21 cellular contexts compared by ENCODE assay signal in the genomic region with DNA sequence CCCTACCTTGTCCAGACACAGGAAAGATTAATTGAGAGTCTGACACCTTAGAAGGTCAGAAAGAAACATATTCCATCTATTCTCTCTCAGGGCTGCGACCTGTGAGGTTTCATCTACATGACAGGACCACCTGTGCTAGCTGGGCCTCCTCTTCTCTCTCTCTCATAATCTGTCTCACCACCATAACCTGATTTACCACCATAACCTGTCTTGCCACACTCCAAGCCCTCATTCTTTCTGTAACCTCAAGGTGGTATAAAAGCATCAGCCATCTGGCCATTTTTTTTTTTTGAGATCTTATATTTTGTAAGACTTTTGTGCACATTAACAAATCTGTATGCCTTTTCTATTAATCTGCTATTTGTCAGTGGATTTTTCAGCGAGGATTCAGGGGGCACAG.
DNase-seq lines count a peak whose midpoint lies in the region; ATAC-seq and TF ChIP-seq lines count a peak whose summit lies in the region.
"Had no signal": no experiment of that assay in that cellular context is flagged by ENCODE, and none has a peak within 500 bp of the region (broad histone marks: within the 10 kb centered on the region; RNA-seq: fewer than 3 reads in every experiment).

No MANE protein-coding gene starts in this region.

- TF ChIP-seq CTCF in GM23338 (conservative IDR thresholded peaks at IDR 0.05; ENCODE audit: low read depth in 2 of 2) (no peak), activated B cell treated with CpG ODN at 0.5 μM for 24 hours (IDR thresholded peaks at IDR 0.05) (no peak)

- DNase-seq in activated CD8-positive, alpha-beta memory T cell treated with anti-CD3 and anti-CD28 coated beads, Interleukin-2, amount 10 ng/mL, durations not matched to agents 7 days and 5 days: no peak
- no peak for DNase-seq in activated CD8-positive, alpha-beta memory T cell treated with anti-CD3 and anti-CD28 coated beads for 24 hours
- no peak for DNase-seq in GM23338 (ENCODE audit: low spot score)
- no peak for DNase-seq in activated B cell treated with CpG ODN at 0.5 μM for 24 hours
- no peak for DNase-seq in natural killer cell treated with Interleukin-12 subunit alpha and Interleukin-12 subunit beta and Interleukin-15 and Interleukin-18, amount 100 ng/mL, for 72 hours (ENCODE audit: low spot score)
- no peak for DNase-seq in cerebellar nuclear complex (lab: John Stamatoyannopoulos, UW)
- DNase-seq in HEK293T (ENCODE audit: extremely low spot score): no peak
- DNase-seq: ACHN; activated CD4-positive, alpha-beta T cell treated with anti-CD3 and anti-CD28 coated beads, Interleukin-2, amount 10 ng/mL, durations not matched to agents 7 days and 5 days; DND-41; left ventricle myocardium inferior; NCI-H1694; NCI-H446; OCI-M1; right lobe of liver; SJCRH30; stimulated activated naive CD8-positive, alpha-beta T cell treated with anti-CD3 and anti-CD28 coated beads, Interleukin-15, Interleukin-2, amounts not matched to agents 100 U/mL and 50 U/mL, for 24 hours; T1000 had no signal

- H3K27ac ChIP-seq in GM23338 (ENCODE audit: low read depth): no peak overlapping the region
- H3K27ac ChIP-seq: epithelial cell of prostate, left ventricle myocardium inferior, right lobe of liver, SJCRH30 had no signal

- H3K27me3 ChIP-seq in GM23338 (ENCODE audit: insufficient read depth): no peaks in the 10 kb centered on the region
- H3K27me3 ChIP-seq: right lobe of liver, SJCRH30 had no signal

- peaks cover 9% of the 10 kb centered on the region for H3K9me3 Mint-ChIP-seq in activated CD8-positive, alpha-beta memory T cell treated with anti-CD3 and anti-CD28 coated beads, Interleukin-2, amount 10 ng/mL, durations not matched to agents 7 days and 5 days (ENCODE audit: low read depth)
- peaks cover 10% of the 10 kb centered on the region for H3K9me3 Mint-ChIP-seq in GM23338
- peaks cover 3% of the 10 kb centered on the region for H3K9me3 Mint-ChIP-seq in activated B cell treated with CpG ODN at 0.5 μM for 24 hours
- H3K9me3 Mint-ChIP-seq in natural killer cell treated with Interleukin-12 subunit alpha and Interleukin-12 subunit beta and Interleukin-15 and Interleukin-18, amount 100 ng/mL, for 72 hours: no peaks in the 10 kb centered on the region

- peaks cover 28% of the 10 kb centered on the region for H3K36me3 Mint-ChIP-seq in activated CD8-positive, alpha-beta memory T cell treated with anti-CD3 and anti-CD28 coated beads, Interleukin-2, amount 10 ng/mL, durations not matched to agents 7 days and 5 days
- peaks cover 11% of the 10 kb centered on the region; the same call in 2 of the 3 replicates for H3K36me3 Mint-ChIP-seq in GM23338 (ENCODE audit: low read depth)
- peaks cover 29% of the 10 kb centered on the region for H3K36me3 Mint-ChIP-seq in activated B cell treated with CpG ODN at 0.5 μM for 24 hours (ENCODE audit: low read depth)
- peaks cover 9% of the 10 kb centered on the region for H3K36me3 Mint-ChIP-seq in natural killer cell treated with Interleukin-12 subunit alpha and Interleukin-12 subunit beta and Interleukin-15 and Interleukin-18, amount 100 ng/mL, for 72 hours

- H3K4me3 Mint-ChIP-seq in activated CD8-positive, alpha-beta memory T cell treated with anti-CD3 and anti-CD28 coated beads, Interleukin-2, amount 10 ng/mL, durations not matched to agents 7 days and 5 days: no peak overlapping the region
- H3K4me3 Mint-ChIP-seq in GM23338 (no peak overlapping the region), activated B cell treated with CpG ODN at 0.5 μM for 24 hours (no peak overlapping the region)
- H3K4me3 Mint-ChIP-seq in natural killer cell treated with Interleukin-12 subunit alpha and Interleukin-12 subunit beta and Interleukin-15 and Interleukin-18, amount 100 ng/mL, for 72 hours: no peak overlapping the region
- H3K4me3 Mint-ChIP-seq: activated CD4-positive, alpha-beta T cell treated with anti-CD3 and anti-CD28 coated beads, Interleukin-2, amount 10 ng/mL, durations not matched to agents 7 days and 5 days; activated T-helper 1 cell treated with anti-CD3 and anti-CD28 coated beads, Interleukin-12 subunit alpha, Interleukin-12 subunit beta, Interleukin-2, Interleukin-4 antibody, amounts not matched to agents 30 ng/mL and 10 ng/mL and 1 ng/mL, durations not matched to agents 14 hours and 24 hours and 36 hours had no signal

- H3K4me1 ChIP-seq in GM23338 (ENCODE audit: insufficient read depth): peaks cover 18% of the 10 kb centered on the region
- H3K4me1 ChIP-seq: right lobe of liver, SJCRH30 had no signal

- peaks cover 48% of the 10 kb centered on the region for H3K4me1 Mint-ChIP-seq in activated CD8-positive, alpha-beta memory T cell treated with anti-CD3 and anti-CD28 coated beads, Interleukin-2, amount 10 ng/mL, durations not matched to agents 7 days and 5 days
- peaks cover 24% of the 10 kb centered on the region; the same call in 2 of the 3 replicates for H3K4me1 Mint-ChIP-seq in GM23338
- H3K4me1 Mint-ChIP-seq in activated B cell treated with CpG ODN at 0.5 μM for 24 hours: peaks cover 52% of the 10 kb centered on the region
- H3K4me1 Mint-ChIP-seq in natural killer cell treated with Interleukin-12 subunit alpha and Interleukin-12 subunit beta and Interleukin-15 and Interleukin-18, amount 100 ng/mL, for 72 hours (ENCODE audit: low read depth in 2 of 2): peaks cover 23 to 30% of the 10 kb centered on the region in 2 donors

- peak overlapping the region; percentile 63; the same call in 1 of the 2 replicates for H3K4me2 ChIP-seq in GM23338

- H3K36me3 ChIP-seq in GM23338 (ENCODE audit: insufficient read depth): no peaks in the 10 kb centered on the region
- H3K36me3 ChIP-seq: right lobe of liver, SJCRH30 had no signal

- H3K27ac Mint-ChIP-seq in activated CD8-positive, alpha-beta memory T cell treated with anti-CD3 and anti-CD28 coated beads, Interleukin-2, amount 10 ng/mL, durations not matched to agents 7 days and 5 days: peak overlapping the region; percentile 61
- no peak overlapping the region for H3K27ac Mint-ChIP-seq in GM23338
- peak overlapping the region; percentile 56 for H3K27ac Mint-ChIP-seq in activated B cell treated with CpG ODN at 0.5 μM for 24 hours
- H3K27ac Mint-ChIP-seq in natural killer cell treated with Interleukin-12 subunit alpha and Interleukin-12 subunit beta and Interleukin-15 and Interleukin-18, amount 100 ng/mL, for 72 hours: peak overlapping the region; percentile 1 to 33
- H3K27ac Mint-ChIP-seq: activated CD4-positive, alpha-beta T cell treated with anti-CD3 and anti-CD28 coated beads, Interleukin-2, amount 10 ng/mL, durations not matched to agents 7 days and 5 days; activated T-helper 1 cell treated with anti-CD3 and anti-CD28 coated beads, Interleukin-12 subunit alpha, Interleukin-12 subunit beta, Interleukin-2, Interleukin-4 antibody, amounts not matched to agents 30 ng/mL and 10 ng/mL and 1 ng/mL, durations not matched to agents 14 hours and 24 hours and 36 hours had no signal

- no peak overlapping the region for H3K4me3 ChIP-seq in GM23338
- H3K4me3 ChIP-seq: left ventricle myocardium inferior, right lobe of liver, SJCRH30 had no signal

- H4K20me1 ChIP-seq in GM23338 (replicated peaks; ENCODE audit: insufficient read depth): no peaks in the 10 kb centered on the region

- CTCF ChIA-PET in activated CD8-positive, alpha-beta memory T cell treated with anti-CD3 and anti-CD28 coated beads, Interleukin-2, amount 10 ng/mL, durations not matched to agents 7 days and 5 days (lab: Charles Lee): no interaction called here
- CTCF ChIA-PET in activated B cell treated with CpG ODN at 0.5 μM for 24 hours (lab: Charles Lee): interaction anchor here (1.7 kb wide), 1 partner anchor 16 kb away, joined by 4 read pairs; no protein-coding TSS in a partner anchor
- CTCF ChIA-PET in HEK293T (lab: Yijun Ruan, JAX): no interaction called here

- no peaks in the 10 kb centered on the region for H3F3A ChIP-seq in GM23338 (replicated peaks; ENCODE audit: low read depth)

- no peaks in the 10 kb centered on the region for H3K9me2 ChIP-seq in GM23338 (ENCODE audit: insufficient read depth)

- peaks cover 16% of the 10 kb centered on the region for H3K79me2 ChIP-seq in GM23338 (replicated peaks; ENCODE audit: insufficient read depth)

- intact Hi-C loops in activated B cell treated with CpG ODN at 0.5 μM for 24 hours (cut with micrococcal nuclease): no loop called here

- H3K27me3 Mint-ChIP-seq in activated CD8-positive, alpha-beta memory T cell treated with anti-CD3 and anti-CD28 coated beads, Interleukin-2, amount 10 ng/mL, durations not matched to agents 7 days and 5 days: no peaks in the 10 kb centered on the region
- H3K27me3 Mint-ChIP-seq in GM23338 (ENCODE audit: insufficient read depth, low read depth, poor library complexity) (peaks cover 4% of the 10 kb centered on the region), activated B cell treated with CpG ODN at 0.5 μM for 24 hours (no peaks in the 10 kb centered on the region)
- H3K27me3 Mint-ChIP-seq in natural killer cell treated with Interleukin-12 subunit alpha and Interleukin-12 subunit beta and Interleukin-15 and Interleukin-18, amount 100 ng/mL, for 72 hours: no peaks in the 10 kb centered on the region
- H3K27me3 Mint-ChIP-seq: activated CD4-positive, alpha-beta T cell treated with anti-CD3 and anti-CD28 coated beads, Interleukin-2, amount 10 ng/mL, durations not matched to agents 7 days and 5 days had no signal

- H2AFZ ChIP-seq in GM23338: no peak overlapping the region

- no peak for ATAC-seq in activated CD8-positive, alpha-beta memory T cell treated with anti-CD3 and anti-CD28 coated beads, Interleukin-2, amount 10 ng/mL, durations not matched to agents 7 days and 5 days
- ATAC-seq in GM23338 (no peak), activated B cell treated with CpG ODN at 0.5 μM for 24 hours (ENCODE audit: low read depth) (no peak), GM21447 (IDR thresholded peaks at IDR 0.05; ENCODE audit: unreplicated experiment) (no peak)
- no peak for ATAC-seq in natural killer cell treated with Interleukin-12 subunit alpha and Interleukin-12 subunit beta and Interleukin-15 and Interleukin-18, amount 100 ng/mL, for 72 hours
- ATAC-seq: right lobe of liver had no signal

- POLR2A ChIA-PET in activated B cell treated with CpG ODN at 0.5 μM for 24 hours (lab: Charles Lee) (interaction anchor here (0.5 to 2.6 kb wide), 5 partner anchors 11 to 510 kb away, joined by 3 to 9 read pairs (median 5); a partner anchor contains a TSS), HEK293T (lab: Yijun Ruan, JAX) (no interaction called here)

TF ChIP-seq in GM23338, 12 proteins besides CTCF, POLR2A, EP300 and RAD21 (continues in another document):
- no peak for TF ChIP-seq EZH2phosphoT487 (IDR thresholded peaks at IDR 0.05; ENCODE audit: unreplicated experiment)

TF ChIP-seq in HEK293T, 16 proteins besides CTCF, POLR2A, EP300 and RAD21 (continues in another document):
- TF ChIP-seq FOXM1 (IDR thresholded peaks at IDR 0.05; ENCODE audit: borderline replicate concordance): no peak
